Comparison of ENCODE assay signal across 8 cellular contexts in genomic region chr14:89618821-89619551, GRCh38.
DNase-seq lines count a peak whose midpoint lies in the region; TF ChIP-seq lines count a peak whose summit lies in the region.

No MANE protein-coding gene starts in this region.

- H4K8ac ChIP-seq in H9 (replicated peaks; ENCODE audit: insufficient read length, low read depth, low read length) = no peak overlapping the region

- H3T11ph ChIP-seq in H9 (ENCODE audit: low read length) = no peak overlapping the region

- peaks cover 12% of the 10 kb centered on the region; the same call in 1 of the 2 replicates for H3K79me2 ChIP-seq in H9 (ENCODE audit: insufficient read depth, low read length)
- H3K79me2 ChIP-seq in hepatocyte = peaks cover 38% of the 10 kb centered on the region

- no peak overlapping the region for H3K56ac ChIP-seq in H9 (ENCODE audit: insufficient read length, low read depth, low read length)

- no peak overlapping the region for H2BK120ac ChIP-seq in H9 (ENCODE audit: low read depth, low read length, poor library complexity, severe bottlenecking)

- H3K9ac ChIP-seq in H9 (ENCODE audit: extremely low read depth, insufficient read length, low read length) (peak overlapping the region; percentile 77), rectal smooth muscle tissue (ENCODE audit: low read length) (peak overlapping the region; percentile 75)

- no CpG with 5 or more reads among the region's 66 CpGs for WGBS in H9 (ENCODE audit: extremely low coverage, insufficient read length, low lambda C conversion rate)
- WGBS in hepatocyte (ENCODE audit: low lambda C conversion rate, missing lambda C conversion rate) = 2% methylated on average over 58 of the region's 66 CpGs

- peak overlapping the region; percentile 82 to 95 for H3K4me3 Mint-ChIP-seq in H9

- H3K4me1 ChIP-seq in H9 (ENCODE audit: insufficient read depth, low read length) = peaks cover 17% of the 10 kb centered on the region
- H3K4me1 ChIP-seq in ascending aorta = peaks cover 0 to 14% of the 10 kb centered on the region in 2 donors
- H3K4me1 ChIP-seq in hepatocyte (ENCODE audit: insufficient read depth) = peaks cover 25% of the 10 kb centered on the region
- peaks cover 3% of the 10 kb centered on the region for H3K4me1 ChIP-seq in rectal smooth muscle tissue (ENCODE audit: control insufficient read depth, insufficient read depth, low read length)

- H3K36me3 Mint-ChIP-seq in H9 (ENCODE audit: insufficient read depth in 1 of 3, low read depth in 3 of 3) = no peaks in the 10 kb centered on the region; a peak in 1 of 7 replicates

- H3K9me3 Mint-ChIP-seq in H9 = no peaks in the 10 kb centered on the region; a peak in 1 of 5 replicates

- H3K23ac ChIP-seq in H9 (ENCODE audit: insufficient read length, low read depth, low read length) = no peak overlapping the region

- no peak overlapping the region for H2BK15ac ChIP-seq in H9 (ENCODE audit: low read depth, low read length)

- no peaks in the 10 kb centered on the region for H3K36me3 ChIP-seq in MG63
- H3K36me3 ChIP-seq in ascending aorta = no peaks in the 10 kb centered on the region
- no peaks in the 10 kb centered on the region for H3K36me3 ChIP-seq in hepatocyte (replicated peaks; ENCODE audit: insufficient read depth, low read depth)
- H3K36me3 ChIP-seq in rectal smooth muscle tissue (ENCODE audit: control insufficient read depth, insufficient read depth, low read length) = no peaks in the 10 kb centered on the region

- H2BK12ac ChIP-seq in H9 (ENCODE audit: insufficient read length, low read depth, low read length) = no peak overlapping the region

- TF ChIP-seq POLR2A in GM10847 (IDR thresholded peaks at IDR 0.05; ENCODE audit: extremely low read depth, insufficient read length) = peak; percentile 59

- H3K9me3 ChIP-seq in H9 (ENCODE audit: control insufficient read depth, low read depth, low read length) (no peaks in the 10 kb centered on the region), MG63 (no peaks in the 10 kb centered on the region), ascending aorta (no peaks in the 10 kb centered on the region), hepatocyte (ENCODE audit: low read depth) (no peaks in the 10 kb centered on the region)

- no peaks in the 10 kb centered on the region; the same call in 1 of the 2 replicates for H3K27me3 Mint-ChIP-seq in H9 (ENCODE audit: low read depth)

- no peak overlapping the region for H2BK5ac ChIP-seq in H9 (ENCODE audit: insufficient read length, low read length)

- peak overlapping the region; percentile 96 for H3K4me2 ChIP-seq in H9 (ENCODE audit: insufficient read depth, insufficient read length, low read length)
- H3K4me2 ChIP-seq in hepatocyte = peak overlapping the region; percentile 96

- peak overlapping the region; percentile 93 to 99 (median 98) for H3K27ac Mint-ChIP-seq in H9

- peak overlapping the region; percentile 2 for H3K18ac ChIP-seq in H9 (ENCODE audit: insufficient read length, low read depth, low read length)

- no peaks in the 10 kb centered on the region for H3K27me3 ChIP-seq in H9 (ENCODE audit: insufficient read depth, low read length)
- no peaks in the 10 kb centered on the region for H3K27me3 ChIP-seq in MG63
- no peaks in the 10 kb centered on the region for H3K27me3 ChIP-seq in ascending aorta
- H3K27me3 ChIP-seq in hepatocyte = no peaks in the 10 kb centered on the region
- no peaks in the 10 kb centered on the region for H3K27me3 ChIP-seq in rectal smooth muscle tissue (ENCODE audit: control insufficient read depth, insufficient read depth, low read length)

- H3K4me1 Mint-ChIP-seq in H9 = peaks cover 72 to 73% of the 10 kb centered on the region in 2 experiments

- no peak overlapping the region for H2AK5ac ChIP-seq in H9 (ENCODE audit: insufficient read length, low read length)

- H2BK20ac ChIP-seq in H9 (ENCODE audit: low read depth, low read length, poor library complexity, severe bottlenecking) = no peak overlapping the region

- TF ChIP-seq CTCF in H9 (conservative IDR thresholded peaks at IDR 0.05) = no peak
- no peak for TF ChIP-seq CTCF in ascending aorta (IDR thresholded peaks at IDR 0.05)
- TF ChIP-seq CTCF in hepatocyte (IDR thresholded peaks at IDR 0.05; ENCODE audit: poor library complexity) = no peak

- H4K91ac ChIP-seq in H9 (ENCODE audit: insufficient read length, low read depth, low read length) = no peak overlapping the region

- no peak overlapping the region for H2AFZ ChIP-seq in H9 (ENCODE audit: low read length)
- peak overlapping the region; percentile 92 for H2AFZ ChIP-seq in hepatocyte

- no peaks in the 10 kb centered on the region for H3K9me2 ChIP-seq in hepatocyte (replicated peaks; ENCODE audit: insufficient read depth)

- peak; percentile 73 for DNase-seq in H9
- peak; percentile 61 for DNase-seq in MG63
- peak; percentile 35 to 82 (median 51) for DNase-seq in T-helper 1 cell
- DNase-seq in ascending aorta (ENCODE audit: low spot score in 2 of 2) = peak in 1 of 2 donors; percentile 83
- DNase-seq in hepatocyte (ENCODE audit: low spot score) = peak; percentile 86
- no peak for DNase-seq in inferior parietal cortex (ENCODE audit: extremely low spot score)

- peaks cover 9% of the 10 kb centered on the region for H3K23me2 ChIP-seq in H9 (ENCODE audit: insufficient read length, low read depth, low read length, poor library complexity, severe bottlenecking)

- intact Hi-C loops in ascending aorta (cut with DNase I) = loop anchor here (2.0 to 5.0 kb wide), 5 partner anchors 42 to 577 kb away; partner anchors contain the start of gene FOXN3

- peak overlapping the region; percentile 87; the same call in 1 of the 2 replicates for H3K14ac ChIP-seq in H9 (ENCODE audit: insufficient read depth, low read length)

- peaks cover 3% of the 10 kb centered on the region for H3K79me1 ChIP-seq in H9 (ENCODE audit: insufficient read depth, low read depth, low read length, poor library complexity, severe bottlenecking)

- peak overlapping the region; percentile 55 for H3K4me3 ChIP-seq in MG63
- H3K4me3 ChIP-seq in ascending aorta = peak overlapping the region; percentile 87 to 97
- peak overlapping the region; percentile 48 for H3K4me3 ChIP-seq in hepatocyte
- peak overlapping the region; percentile 91 for H3K4me3 ChIP-seq in rectal smooth muscle tissue (ENCODE audit: low read length)

- H3K27ac ChIP-seq in H9 (ENCODE audit: insufficient read length, low read depth, low read length) (peak overlapping the region; percentile 60), ascending aorta (peak overlapping the region; percentile 74 to 85), hepatocyte (peak overlapping the region; percentile 57), rectal smooth muscle tissue (ENCODE audit: low read depth, low read length) (peak overlapping the region; percentile 32)

- H4K5ac ChIP-seq in H9 (ENCODE audit: insufficient read length, low read depth, low read length) = no peak overlapping the region

- H3K4ac ChIP-seq in H9 (ENCODE audit: low read depth, low read length) = no peak overlapping the region

- no peaks in the 10 kb centered on the region for H4K20me1 ChIP-seq in H9 (ENCODE audit: control insufficient read depth, insufficient read depth, insufficient read length)
- no peaks in the 10 kb centered on the region for H4K20me1 ChIP-seq in hepatocyte (ENCODE audit: insufficient read depth, poor library complexity, severe bottlenecking)
